ENCODE assay signal across 1 cellular context in the genomic region with DNA sequence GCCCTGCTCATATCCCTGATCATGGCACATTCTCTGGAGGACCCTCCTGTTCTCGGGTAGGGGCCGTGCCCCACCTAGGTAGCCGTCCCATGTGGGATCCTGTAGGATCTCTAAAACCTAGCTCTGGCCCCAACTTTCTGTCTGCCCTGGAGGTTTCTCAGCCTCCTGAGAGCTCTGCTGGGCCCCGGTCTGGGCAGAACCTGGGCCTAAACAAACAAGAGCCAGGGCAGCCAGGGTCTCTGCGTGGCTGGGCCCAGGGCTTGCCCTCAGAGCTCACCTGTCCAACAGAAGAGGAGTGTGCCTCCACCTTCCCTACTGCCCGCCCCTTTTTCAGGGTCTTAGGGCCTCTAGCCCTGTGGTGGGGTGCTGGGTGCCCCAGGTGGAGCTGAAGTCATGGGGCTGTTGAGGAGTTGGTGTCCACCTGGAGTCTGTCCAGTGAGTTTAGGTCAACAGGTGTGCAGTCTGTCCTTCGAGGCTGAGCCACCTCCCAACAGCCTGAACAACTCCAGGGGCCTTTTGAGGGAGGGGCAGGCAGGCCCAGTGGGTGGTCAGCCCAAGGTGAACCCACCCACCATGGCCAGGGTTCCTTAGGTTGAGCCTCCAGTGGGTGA. TPM values are rescaled to one million over a fixed set of nuclear protein-coding genes. Genes with fewer than 3 reads are reported as not detected.
"Had no signal": no experiment of that assay in that cellular context is flagged by ENCODE, and none has a peak within 500 bp of the region (broad histone marks: within the 10 kb centered on the region; RNA-seq: fewer than 3 reads in every experiment).

No MANE protein-coding gene starts in this region.

RNA-seq across cellular contexts. Expression of a gene that starts 25.6 kb away (rescaled TPM):
- total RNA-seq: MCF 10A had no signal
